1 cellular context compared by ENCODE assay signal in the genomic region with DNA sequence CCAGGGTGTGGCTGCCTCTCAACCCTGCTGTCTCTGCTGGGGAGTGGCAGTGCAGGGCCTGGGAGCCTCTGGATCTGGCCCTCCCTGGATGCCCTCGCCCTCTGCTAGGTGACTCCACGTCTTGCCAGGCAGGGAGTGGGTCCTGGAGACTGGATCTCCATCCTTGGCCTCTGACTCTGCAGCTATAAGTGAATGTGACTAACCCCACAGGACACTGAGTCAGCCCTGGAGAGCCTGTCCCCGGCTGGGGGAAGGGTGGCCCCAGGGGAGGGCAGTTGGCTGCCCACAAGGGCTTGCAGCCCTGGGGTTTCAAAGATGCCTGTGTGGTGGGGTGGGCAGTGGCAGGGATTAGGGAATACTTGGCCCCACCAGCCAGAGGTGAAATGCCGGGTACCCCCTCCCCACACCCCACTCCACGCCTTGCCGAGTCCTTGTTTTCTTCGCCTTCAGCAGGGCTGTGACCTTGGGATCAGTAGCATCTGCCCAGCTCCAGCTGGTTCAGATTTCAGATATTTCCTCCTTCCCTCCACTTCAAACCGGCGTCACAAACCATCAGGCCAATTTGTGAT.
TF ChIP-seq lines count a peak whose summit lies in the region.

No MANE protein-coding gene starts in this region.

TF ChIP-seq in GM12878, 131 proteins besides CTCF, POLR2A, EP300 and RAD21:
- TF ChIP-seq MEF2B (IDR thresholded peaks at IDR 0.05; ENCODE audit: partially characterized antibody, poor library complexity, severe bottlenecking) = peak; percentile 29
- no peak for TF ChIP-seq RBBP5 (conservative IDR thresholded peaks at IDR 0.05)
TF ChIP-seq in GM12878: peak in this region for 1.
